ENCODE assay signal across 12 cellular contexts in genomic region chr12:59444932-59445331, GRCh38.
DNase-seq lines count a peak whose midpoint lies in the region; ATAC-seq and TF ChIP-seq lines count a peak whose summit lies in the region.
"Had no signal": no experiment of that assay in that cellular context is flagged by ENCODE, and none has a peak within 500 bp of the region (broad histone marks: within the 10 kb centered on the region; RNA-seq: fewer than 3 reads in every experiment).

No MANE protein-coding gene starts in this region.

- peak in 4 of 6 experiments; percentile 10 to 33 (median 24) for TF ChIP-seq CTCF in adrenal gland (IDR thresholded peaks at IDR 0.05)
- TF ChIP-seq CTCF in gastrocnemius medialis (IDR thresholded peaks at IDR 0.05 in 4 of 5, conservative IDR thresholded peaks at IDR 0.05 in 1 of 5): no peak

- H2BK15ac ChIP-seq in mesendoderm (replicated peaks; ENCODE audit: low read depth): no peak overlapping the region

- no peak overlapping the region for H4K5ac ChIP-seq in mesendoderm (ENCODE audit: low read length)

- no peak overlapping the region for H2AK5ac ChIP-seq in mesendoderm (ENCODE audit: low read length)

- WGBS in adrenal gland, 4 donors: 85 to 88% (median 86%) methylated on average over 1 of the region's 1 CpG
- WGBS in mesendoderm (ENCODE audit: extremely low coverage, insufficient coverage, low lambda C conversion rate): no CpG with 5 or more reads among the region's 1 CpG

- H3K4me2 ChIP-seq in mesendoderm (ENCODE audit: low read length): no peak overlapping the region
- H3K4me2 ChIP-seq: BLaER1 had no signal

- H2BK120ac ChIP-seq in mesendoderm (ENCODE audit: low read depth, low read length): no peak overlapping the region

- no peak overlapping the region for H4K8ac ChIP-seq in mesendoderm (ENCODE audit: low read depth, low read length)

- no peak overlapping the region for H3K4ac ChIP-seq in mesendoderm (ENCODE audit: low read depth, low read length)

- intact Hi-C loops in activated CD4-positive, alpha-beta memory T cell treated with anti-CD3 and anti-CD28 coated beads for 36 hours (cut with micrococcal nuclease): no loop called here
- intact Hi-C loops in adrenal gland (cut with DNase I): no loop called here
- intact Hi-C loops in gastrocnemius medialis (cut with DNase I; ENCODE audit: low total_unique reads): no loop called here

- no peak overlapping the region for H3K9ac ChIP-seq in mesendoderm (ENCODE audit: low read length)
- H3K9ac ChIP-seq: BLaER1, parathyroid adenoma had no signal

- POLR2A ChIA-PET in activated CD4-positive, alpha-beta memory T cell treated with anti-CD3 and anti-CD28 coated beads for 36 hours (lab: Charles Lee): no interaction called here
- POLR2A ChIA-PET in activated CD4-positive, alpha-beta memory T cell treated with anti-CD3 and anti-CD28 coated beads, Interleukin-2, amount 10 ng/mL, durations not matched to agents 7 days and 5 days (lab: Charles Lee): no interaction called here

- H3K56ac ChIP-seq in mesendoderm (ENCODE audit: low read length): no peak overlapping the region

- H3K27ac Mint-ChIP-seq in activated CD4-positive, alpha-beta memory T cell treated with anti-CD3 and anti-CD28 coated beads for 36 hours: no peak overlapping the region
- no peak overlapping the region for H3K27ac Mint-ChIP-seq in activated CD4-positive, alpha-beta memory T cell treated with anti-CD3 and anti-CD28 coated beads, Interleukin-2, amount 10 ng/mL, durations not matched to agents 7 days and 5 days

- H3K9me3 ChIP-seq in adrenal gland (replicated peaks in 1 of 3) (no peaks in the 10 kb centered on the region), gastrocnemius medialis (no peaks in the 10 kb centered on the region)

- H3K27ac ChIP-seq in adrenal gland (no peak overlapping the region), mesendoderm (ENCODE audit: low read depth, low read length) (no peak overlapping the region), gastrocnemius medialis (no peak overlapping the region)
- H3K27ac ChIP-seq: BLaER1, parathyroid adenoma had no signal

- H3K36me3 Mint-ChIP-seq in activated CD4-positive, alpha-beta memory T cell treated with anti-CD3 and anti-CD28 coated beads for 36 hours: peaks cover 3% of the 10 kb centered on the region
- no peaks in the 10 kb centered on the region for H3K36me3 Mint-ChIP-seq in activated CD4-positive, alpha-beta memory T cell treated with anti-CD3 and anti-CD28 coated beads, Interleukin-2, amount 10 ng/mL, durations not matched to agents 7 days and 5 days (ENCODE audit: low read depth)

- in situ Hi-C loops in gastrocnemius medialis (cut with MboI; ENCODE audit: low sequenced_read_pairs in 4 of 4): loop anchor here in 1 of 4 donors (25.0 kb wide), 1 partner anchor 342 kb away; no protein-coding TSS in a partner anchor

- peaks cover 23% of the 10 kb centered on the region for H3K9me3 Mint-ChIP-seq in activated CD4-positive, alpha-beta memory T cell treated with anti-CD3 and anti-CD28 coated beads for 36 hours
- no peaks in the 10 kb centered on the region for H3K9me3 Mint-ChIP-seq in activated CD4-positive, alpha-beta memory T cell treated with anti-CD3 and anti-CD28 coated beads, Interleukin-2, amount 10 ng/mL, durations not matched to agents 7 days and 5 days

- peak; percentile 13 for DNase-seq in activated CD4-positive, alpha-beta memory T cell treated with anti-CD3 and anti-CD28 coated beads for 36 hours
- no peak for DNase-seq in activated CD4-positive, alpha-beta memory T cell treated with anti-CD3 and anti-CD28 coated beads, Interleukin-2, amount 10 ng/mL, durations not matched to agents 7 days and 5 days
- DNase-seq in HK-2 (ENCODE audit: unreplicated experiment) (peak; percentile 7), adrenal gland (peak in 3 of 7 donors; percentile 10 to 35 (median 18)), mesendoderm (peak; percentile 30), gastrocnemius medialis (no peak), NCI-H69 (lab: John Stamatoyannopoulos, UW) (no peak)
- DNase-seq: activated CD8-positive, alpha-beta memory T cell treated with anti-CD3 and anti-CD28 coated beads, Interleukin-2, amount 50 U/mL, for 48 hours; NCI-H2171 treated with DMSO at 0.1 percent for 48 hours had no signal

- H3K27me3 Mint-ChIP-seq in activated CD4-positive, alpha-beta memory T cell treated with anti-CD3 and anti-CD28 coated beads for 36 hours: peaks cover 10% of the 10 kb centered on the region
- H3K27me3 Mint-ChIP-seq in activated CD4-positive, alpha-beta memory T cell treated with anti-CD3 and anti-CD28 coated beads, Interleukin-2, amount 10 ng/mL, durations not matched to agents 7 days and 5 days: no peaks in the 10 kb centered on the region

- no peak overlapping the region for H3K4me3 Mint-ChIP-seq in activated CD4-positive, alpha-beta memory T cell treated with anti-CD3 and anti-CD28 coated beads for 36 hours
- H3K4me3 Mint-ChIP-seq in activated CD4-positive, alpha-beta memory T cell treated with anti-CD3 and anti-CD28 coated beads, Interleukin-2, amount 10 ng/mL, durations not matched to agents 7 days and 5 days: no peak overlapping the region

- H3K4me1 ChIP-seq in adrenal gland (replicated peaks in 1 of 2) (no peaks in the 10 kb centered on the region), mesendoderm (ENCODE audit: control insufficient read depth, low read depth, low read length) (no peaks in the 10 kb centered on the region), gastrocnemius medialis (no peaks in the 10 kb centered on the region)
- H3K4me1 ChIP-seq: BLaER1, parathyroid adenoma had no signal

- no peak overlapping the region for H3K18ac ChIP-seq in mesendoderm (ENCODE audit: low read length)

- H3K27me3 ChIP-seq in adrenal gland (no peaks in the 10 kb centered on the region), mesendoderm (ENCODE audit: insufficient read depth, low read length, poor library complexity) (no peaks in the 10 kb centered on the region), gastrocnemius medialis (no peaks in the 10 kb centered on the region)
- H3K27me3 ChIP-seq: BLaER1 had no signal

- H3K79me1 ChIP-seq in mesendoderm (ENCODE audit: low read length): no peaks in the 10 kb centered on the region

- H3K23ac ChIP-seq in mesendoderm (ENCODE audit: low read length): no peak overlapping the region

- CTCF ChIA-PET in activated CD4-positive, alpha-beta memory T cell treated with anti-CD3 and anti-CD28 coated beads for 36 hours (lab: Charles Lee): interaction anchor here (1.5 to 2.6 kb wide), 2 partner anchors 15 to 364 kb away, joined by 4 to 12 read pairs; no protein-coding TSS in a partner anchor
- CTCF ChIA-PET in activated CD4-positive, alpha-beta memory T cell treated with anti-CD3 and anti-CD28 coated beads, Interleukin-2, amount 10 ng/mL, durations not matched to agents 7 days and 5 days (lab: Charles Lee): no interaction called here

- H3K4me3 ChIP-seq in adrenal gland: no peak overlapping the region
- no peak overlapping the region for H3K4me3 ChIP-seq in mesendoderm (ENCODE audit: low read length)
- no peak overlapping the region for H3K4me3 ChIP-seq in gastrocnemius medialis
- H3K4me3 ChIP-seq: BLaER1 had no signal

- H3K79me2 ChIP-seq in mesendoderm (ENCODE audit: control insufficient read depth, insufficient read depth, low read length): no peaks in the 10 kb centered on the region
- H3K79me2 ChIP-seq: parathyroid adenoma had no signal

- H2BK5ac ChIP-seq in mesendoderm (ENCODE audit: low read length): no peak overlapping the region

- TF ChIP-seq POLR2A in adrenal gland (IDR thresholded peaks at IDR 0.05) (no peak), gastrocnemius medialis (IDR thresholded peaks at IDR 0.05) (no peak)

- H3K36me3 ChIP-seq in adrenal gland (replicated peaks in 1 of 2): no peaks in the 10 kb centered on the region
- H3K36me3 ChIP-seq in mesendoderm (ENCODE audit: control insufficient read depth, insufficient read depth, low read length): no peaks in the 10 kb centered on the region
- H3K36me3 ChIP-seq in gastrocnemius medialis: no peaks in the 10 kb centered on the region
- H3K36me3 ChIP-seq: BLaER1 had no signal

- no peaks in the 10 kb centered on the region for H3K4me1 Mint-ChIP-seq in activated CD4-positive, alpha-beta memory T cell treated with anti-CD3 and anti-CD28 coated beads for 36 hours (ENCODE audit: low read depth)
- no peaks in the 10 kb centered on the region for H3K4me1 Mint-ChIP-seq in activated CD4-positive, alpha-beta memory T cell treated with anti-CD3 and anti-CD28 coated beads, Interleukin-2, amount 10 ng/mL, durations not matched to agents 7 days and 5 days

- ATAC-seq in GM18502 (IDR thresholded peaks at IDR 0.05; ENCODE audit: poor library complexity, unreplicated experiment) (no peak), gastrocnemius medialis (no peak)

Comparison
In these comparisons a context has a peak if more than half of its experiments do, and no peak if none do; other contexts are left out.
1. DNase-seq: peak in activated CD4-positive, alpha-beta memory T cell treated with anti-CD3 and anti-CD28 coated beads for 36 hours (single experiment), HK-2 (single experiment) and mesendoderm (single experiment); none in activated CD4-positive, alpha-beta memory T cell treated with anti-CD3 and anti-CD28 coated beads, Interleukin-2, amount 10 ng/mL, durations not matched to agents 7 days and 5 days (single experiment), gastrocnemius medialis (0 of 2) and NCI-H69 (single experiment).
2. CTCF ChIP-seq: peak in adrenal gland (4 of 6); none in gastrocnemius medialis (0 of 5).